2 cellular contexts compared by ENCODE assay signal in the genomic region with DNA sequence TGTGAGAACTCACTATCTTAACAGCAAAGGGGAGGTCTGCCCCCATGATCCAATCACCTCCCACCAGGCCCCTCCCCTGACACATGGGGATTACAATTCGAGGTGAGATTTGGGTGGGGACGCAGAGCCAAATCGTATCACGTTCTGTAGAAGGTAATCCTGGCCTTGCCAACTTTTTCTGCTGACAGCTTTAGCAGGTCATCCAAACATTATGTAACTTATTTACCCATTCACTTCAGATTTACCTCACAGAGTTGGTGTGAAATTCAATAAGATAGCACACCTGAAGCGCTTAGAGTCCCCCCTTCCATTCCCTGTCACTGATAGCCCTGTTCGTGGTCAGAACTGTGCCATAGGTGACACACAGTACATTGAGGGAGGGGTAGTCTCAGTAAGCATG.
TF ChIP-seq lines count a peak whose summit lies in the region.

No MANE protein-coding gene starts in this region.

TF ChIP-seq in liver, 16 proteins besides CTCF, POLR2A, EP300 and RAD21 (continued from another document):
- TF ChIP-seq, protein P1, sequence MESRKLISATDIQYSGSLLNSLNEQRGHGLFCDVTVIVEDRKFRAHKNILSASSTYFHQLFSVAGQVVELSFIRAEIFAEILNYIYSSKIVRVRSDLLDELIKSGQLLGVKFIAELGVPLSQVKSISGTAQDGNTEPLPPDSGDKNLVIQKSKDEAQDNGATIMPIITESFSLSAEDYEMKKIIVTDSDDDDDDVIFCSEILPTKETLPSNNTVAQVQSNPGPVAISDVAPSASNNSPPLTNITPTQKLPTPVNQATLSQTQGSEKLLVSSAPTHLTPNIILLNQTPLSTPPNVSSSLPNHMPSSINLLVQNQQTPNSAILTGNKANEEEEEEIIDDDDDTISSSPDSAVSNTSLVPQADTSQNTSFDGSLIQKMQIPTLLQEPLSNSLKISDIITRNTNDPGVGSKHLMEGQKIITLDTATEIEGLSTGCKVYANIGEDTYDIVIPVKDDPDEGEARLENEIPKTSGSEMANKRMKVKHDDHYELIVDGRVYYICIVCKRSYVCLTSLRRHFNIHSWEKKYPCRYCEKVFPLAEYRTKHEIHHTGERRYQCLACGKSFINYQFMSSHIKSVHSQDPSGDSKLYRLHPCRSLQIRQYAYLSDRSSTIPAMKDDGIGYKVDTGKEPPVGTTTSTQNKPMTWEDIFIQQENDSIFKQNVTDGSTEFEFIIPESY (IDR thresholded peaks at IDR 0.05) = peak; percentile 32
- TF ChIP-seq HNF4A (conservative IDR thresholded peaks at IDR 0.05) = peak; percentile 17 to 54
- TF ChIP-seq YY1 (IDR thresholded peaks at IDR 0.05) = no peak
- TF ChIP-seq, protein P2, sequence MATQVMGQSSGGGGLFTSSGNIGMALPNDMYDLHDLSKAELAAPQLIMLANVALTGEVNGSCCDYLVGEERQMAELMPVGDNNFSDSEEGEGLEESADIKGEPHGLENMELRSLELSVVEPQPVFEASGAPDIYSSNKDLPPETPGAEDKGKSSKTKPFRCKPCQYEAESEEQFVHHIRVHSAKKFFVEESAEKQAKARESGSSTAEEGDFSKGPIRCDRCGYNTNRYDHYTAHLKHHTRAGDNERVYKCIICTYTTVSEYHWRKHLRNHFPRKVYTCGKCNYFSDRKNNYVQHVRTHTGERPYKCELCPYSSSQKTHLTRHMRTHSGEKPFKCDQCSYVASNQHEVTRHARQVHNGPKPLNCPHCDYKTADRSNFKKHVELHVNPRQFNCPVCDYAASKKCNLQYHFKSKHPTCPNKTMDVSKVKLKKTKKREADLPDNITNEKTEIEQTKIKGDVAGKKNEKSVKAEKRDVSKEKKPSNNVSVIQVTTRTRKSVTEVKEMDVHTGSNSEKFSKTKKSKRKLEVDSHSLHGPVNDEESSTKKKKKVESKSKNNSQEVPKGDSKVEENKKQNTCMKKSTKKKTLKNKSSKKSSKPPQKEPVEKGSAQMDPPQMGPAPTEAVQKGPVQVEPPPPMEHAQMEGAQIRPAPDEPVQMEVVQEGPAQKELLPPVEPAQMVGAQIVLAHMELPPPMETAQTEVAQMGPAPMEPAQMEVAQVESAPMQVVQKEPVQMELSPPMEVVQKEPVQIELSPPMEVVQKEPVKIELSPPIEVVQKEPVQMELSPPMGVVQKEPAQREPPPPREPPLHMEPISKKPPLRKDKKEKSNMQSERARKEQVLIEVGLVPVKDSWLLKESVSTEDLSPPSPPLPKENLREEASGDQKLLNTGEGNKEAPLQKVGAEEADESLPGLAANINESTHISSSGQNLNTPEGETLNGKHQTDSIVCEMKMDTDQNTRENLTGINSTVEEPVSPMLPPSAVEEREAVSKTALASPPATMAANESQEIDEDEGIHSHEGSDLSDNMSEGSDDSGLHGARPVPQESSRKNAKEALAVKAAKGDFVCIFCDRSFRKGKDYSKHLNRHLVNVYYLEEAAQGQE (IDR thresholded peaks at IDR 0.05) = no peak
- TF ChIP-seq GABPA (IDR thresholded peaks at IDR 0.05 in 1 of 2, conservative IDR thresholded peaks at IDR 0.05 in 1 of 2) = no peak
- TF ChIP-seq FOXA1 (IDR thresholded peaks at IDR 0.05) = peak; percentile 17
- peak; percentile 55 to 79 for TF ChIP-seq RXRA (IDR thresholded peaks at IDR 0.05)
- TF ChIP-seq, protein P3, sequence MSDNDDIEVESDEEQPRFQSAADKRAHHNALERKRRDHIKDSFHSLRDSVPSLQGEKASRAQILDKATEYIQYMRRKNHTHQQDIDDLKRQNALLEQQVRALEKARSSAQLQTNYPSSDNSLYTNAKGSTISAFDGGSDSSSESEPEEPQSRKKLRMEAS (IDR thresholded peaks at IDR 0.05) = no peak
- TF ChIP-seq EGR1 (IDR thresholded peaks at IDR 0.05; ENCODE audit: low read depth in 2 of 2) = no peak

TF ChIP-seq in HepG2, 621 proteins besides CTCF, POLR2A, EP300 and RAD21 (continued from another document):
- TF ChIP-seq, protein P4, sequence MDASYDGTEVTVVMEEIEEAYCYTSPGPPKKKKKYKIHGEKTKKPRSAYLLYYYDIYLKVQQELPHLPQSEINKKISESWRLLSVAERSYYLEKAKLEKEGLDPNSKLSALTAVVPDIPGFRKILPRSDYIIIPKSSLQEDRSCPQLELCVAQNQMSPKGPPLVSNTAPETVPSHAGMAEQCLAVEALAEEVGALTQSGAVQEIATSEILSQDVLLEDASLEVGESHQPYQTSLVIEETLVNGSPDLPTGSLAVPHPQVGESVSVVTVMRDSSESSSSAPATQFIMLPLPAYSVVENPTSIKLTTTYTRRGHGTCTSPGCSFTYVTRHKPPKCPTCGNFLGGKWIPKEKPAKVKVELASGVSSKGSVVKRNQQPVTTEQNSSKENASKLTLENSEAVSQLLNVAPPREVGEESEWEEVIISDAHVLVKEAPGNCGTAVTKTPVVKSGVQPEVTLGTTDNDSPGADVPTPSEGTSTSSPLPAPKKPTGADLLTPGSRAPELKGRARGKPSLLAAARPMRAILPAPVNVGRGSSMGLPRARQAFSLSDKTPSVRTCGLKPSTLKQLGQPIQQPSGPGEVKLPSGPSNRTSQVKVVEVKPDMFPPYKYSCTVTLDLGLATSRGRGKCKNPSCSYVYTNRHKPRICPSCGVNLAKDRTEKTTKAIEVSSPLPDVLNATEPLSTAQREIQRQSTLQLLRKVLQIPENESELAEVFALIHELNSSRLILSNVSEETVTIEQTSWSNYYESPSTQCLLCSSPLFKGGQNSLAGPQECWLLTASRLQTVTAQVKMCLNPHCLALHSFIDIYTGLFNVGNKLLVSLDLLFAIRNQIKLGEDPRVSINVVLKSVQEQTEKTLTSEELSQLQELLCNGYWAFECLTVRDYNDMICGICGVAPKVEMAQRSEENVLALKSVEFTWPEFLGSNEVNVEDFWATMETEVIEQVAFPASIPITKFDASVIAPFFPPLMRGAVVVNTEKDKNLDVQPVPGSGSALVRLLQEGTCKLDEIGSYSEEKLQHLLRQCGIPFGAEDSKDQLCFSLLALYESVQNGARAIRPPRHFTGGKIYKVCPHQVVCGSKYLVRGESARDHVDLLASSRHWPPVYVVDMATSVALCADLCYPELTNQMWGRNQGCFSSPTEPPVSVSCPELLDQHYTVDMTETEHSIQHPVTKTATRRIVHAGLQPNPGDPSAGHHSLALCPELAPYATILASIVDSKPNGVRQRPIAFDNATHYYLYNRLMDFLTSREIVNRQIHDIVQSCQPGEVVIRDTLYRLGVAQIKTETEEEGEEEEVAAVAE (CRISPR knock-in tag; IDR thresholded peaks at IDR 0.05; ENCODE audit: borderline replicate concordance) = no peak
- TF ChIP-seq, protein P5, sequence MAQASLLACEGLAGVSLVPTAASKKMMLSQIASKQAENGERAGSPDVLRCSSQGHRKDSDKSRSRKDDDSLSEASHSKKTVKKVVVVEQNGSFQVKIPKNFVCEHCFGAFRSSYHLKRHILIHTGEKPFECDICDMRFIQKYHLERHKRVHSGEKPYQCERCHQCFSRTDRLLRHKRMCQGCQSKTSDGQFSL (CRISPR knock-in tag; IDR thresholded peaks at IDR 0.05) = no peak
- TF ChIP-seq, protein P6, sequence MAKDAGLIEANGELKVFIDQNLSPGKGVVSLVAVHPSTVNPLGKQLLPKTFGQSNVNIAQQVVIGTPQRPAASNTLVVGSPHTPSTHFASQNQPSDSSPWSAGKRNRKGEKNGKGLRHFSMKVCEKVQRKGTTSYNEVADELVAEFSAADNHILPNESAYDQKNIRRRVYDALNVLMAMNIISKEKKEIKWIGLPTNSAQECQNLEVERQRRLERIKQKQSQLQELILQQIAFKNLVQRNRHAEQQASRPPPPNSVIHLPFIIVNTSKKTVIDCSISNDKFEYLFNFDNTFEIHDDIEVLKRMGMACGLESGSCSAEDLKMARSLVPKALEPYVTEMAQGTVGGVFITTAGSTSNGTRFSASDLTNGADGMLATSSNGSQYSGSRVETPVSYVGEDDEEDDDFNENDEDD (CRISPR knock-in tag; IDR thresholded peaks at IDR 0.05; ENCODE audit: borderline replicate concordance) = no peak
- no peak for TF ChIP-seq CBFB (CRISPR knock-in tag; IDR thresholded peaks at IDR 0.05)
- no peak for TF ChIP-seq ZNF790 (CRISPR knock-in tag; IDR thresholded peaks at IDR 0.05; ENCODE audit: borderline replicate concordance)
- TF ChIP-seq ZNF567 (CRISPR knock-in tag; IDR thresholded peaks at IDR 0.05; ENCODE audit: borderline replicate concordance) = no peak
- TF ChIP-seq CREM (IDR thresholded peaks at IDR 0.05) = no peak
- TF ChIP-seq CREM (CRISPR knock-in tag; IDR thresholded peaks at IDR 0.05) = no peak
TF ChIP-seq in HepG2: peak in this region for 0.
